17 cellular contexts compared by ENCODE assay signal in the genomic region with DNA sequence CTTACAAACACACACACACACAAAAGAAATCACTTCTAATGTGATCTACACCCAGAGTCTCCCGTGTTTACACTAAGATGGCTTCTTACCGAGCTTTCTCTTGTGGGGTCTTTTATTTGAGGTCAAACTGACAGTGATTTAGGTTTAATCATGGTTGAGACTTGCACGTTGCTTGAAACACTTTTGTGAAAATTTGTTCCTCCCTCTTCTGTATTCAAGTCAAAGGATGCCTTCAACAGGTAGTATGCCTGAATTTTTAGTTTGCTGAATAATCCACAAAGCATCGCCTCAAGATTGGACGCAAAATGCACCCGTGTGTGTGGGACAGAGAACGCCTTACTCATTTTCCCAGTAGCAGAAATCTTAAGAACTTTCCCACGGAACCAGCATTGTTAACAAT.
"Had no signal": no experiment of that assay in that cellular context is flagged by ENCODE, and none has a peak within 500 bp of the region (broad histone marks: within the 10 kb centered on the region; RNA-seq: fewer than 3 reads in every experiment).

No MANE protein-coding gene starts in this region.

- H3K4me3 ChIP-seq: psoas muscle, right atrium auricular region, upper lobe of right lung had no signal

- H3K9me3 Mint-ChIP-seq: activated CD4-positive, alpha-beta T cell treated with anti-CD3 and anti-CD28 coated beads, Interleukin-2, amount 10 ng/mL, durations not matched to agents 24 days and 14 days; activated CD8-positive, alpha-beta T cell treated with anti-CD3 and anti-CD28 coated beads for 36 hours; activated naive CD4-positive, alpha-beta T cell treated with anti-CD3 and anti-CD28 coated beads, Interleukin-2, amount 50 U/mL, for 72 hours had no signal

- H3K36me3 Mint-ChIP-seq: activated CD8-positive, alpha-beta memory T cell treated with anti-CD3 and anti-CD28 coated beads, Interleukin-2, amount 10 ng/mL, durations not matched to agents 7 days and 5 days; activated naive CD4-positive, alpha-beta T cell treated with anti-CD3 and anti-CD28 coated beads, Interleukin-2, amount 50 U/mL, for 72 hours had no signal

- H3K9me3 ChIP-seq: psoas muscle, right atrium auricular region, upper lobe of right lung had no signal

- H3K4me3 Mint-ChIP-seq: activated CD4-positive, alpha-beta T cell treated with anti-CD3 and anti-CD28 coated beads, Interleukin-2, amount 10 ng/mL, durations not matched to agents 24 days and 14 days; activated CD8-positive, alpha-beta memory T cell treated with anti-CD3 and anti-CD28 coated beads, Interleukin-2, amount 10 ng/mL, durations not matched to agents 7 days and 5 days; activated CD8-positive, alpha-beta T cell treated with anti-CD3 and anti-CD28 coated beads for 36 hours; T-helper 17 cell had no signal

- DNase-seq: activated CD4-positive, alpha-beta T cell treated with anti-CD3 and anti-CD28 coated beads, Interleukin-2, amount 10 ng/mL, durations not matched to agents 24 days and 14 days; activated CD8-positive, alpha-beta memory T cell treated with anti-CD3 and anti-CD28 coated beads, Interleukin-2, amount 10 ng/mL, durations not matched to agents 7 days and 5 days; activated CD8-positive, alpha-beta T cell treated with anti-CD3 and anti-CD28 coated beads for 36 hours; aorta; central memory CD4-positive, alpha-beta T cell; effector memory CD4-positive, alpha-beta T cell; foreskin keratinocyte; left colon; mesenchymal stem cell; psoas muscle; stimulated activated CD4-positive, alpha-beta T cell treated with anti-CD3 and anti-CD28 coated beads, Interleukin-4, amount 100 ng/mL, for 24 hours; stimulated activated naive CD8-positive, alpha-beta T cell treated with anti-CD3 and anti-CD28 coated beads, Interleukin-15, Interleukin-2, amounts not matched to agents 100 U/mL and 50 U/mL, for 24 hours; T-helper 17 cell; upper lobe of right lung had no signal

- H3K27ac Mint-ChIP-seq: activated CD4-positive, alpha-beta T cell treated with anti-CD3 and anti-CD28 coated beads, Interleukin-2, amount 10 ng/mL, durations not matched to agents 24 days and 14 days; activated CD8-positive, alpha-beta memory T cell treated with anti-CD3 and anti-CD28 coated beads, Interleukin-2, amount 10 ng/mL, durations not matched to agents 7 days and 5 days; activated CD8-positive, alpha-beta T cell treated with anti-CD3 and anti-CD28 coated beads for 36 hours; activated naive CD4-positive, alpha-beta T cell treated with anti-CD3 and anti-CD28 coated beads, Interleukin-2, amount 50 U/mL, for 72 hours; T-helper 17 cell had no signal

- H3K27ac ChIP-seq: foreskin keratinocyte, psoas muscle, right atrium auricular region, upper lobe of right lung had no signal

- H3K4me1 ChIP-seq: foreskin keratinocyte, psoas muscle, upper lobe of right lung had no signal

- ATAC-seq: activated CD4-positive, CD25-positive, alpha-beta regulatory T cell treated with anti-CD3 and anti-CD28 coated beads, Interleukin-2, amount 50 U/mL, for 24 hours; activated CD8-positive, alpha-beta memory T cell treated with anti-CD3 and anti-CD28 coated beads, Interleukin-2, amount 10 ng/mL, durations not matched to agents 7 days and 5 days; activated CD8-positive, alpha-beta T cell treated with anti-CD3 and anti-CD28 coated beads for 36 hours; activated naive CD4-positive, alpha-beta T cell treated with anti-CD3 and anti-CD28 coated beads, Interleukin-2, amount 50 U/mL, for 72 hours; foreskin keratinocyte; left colon; psoas muscle; stimulated activated naive CD8-positive, alpha-beta T cell treated with anti-CD3 and anti-CD28 coated beads, Interleukin-15, Interleukin-2, amounts not matched to agents 100 U/mL and 50 U/mL, for 24 hours; T-helper 17 cell; upper lobe of right lung had no signal

- H3K36me3 ChIP-seq: right atrium auricular region, upper lobe of right lung had no signal

- H3K27me3 ChIP-seq: foreskin keratinocyte, right atrium auricular region, upper lobe of right lung had no signal
